2 cellular contexts compared by ENCODE assay signal in the genomic region with DNA sequence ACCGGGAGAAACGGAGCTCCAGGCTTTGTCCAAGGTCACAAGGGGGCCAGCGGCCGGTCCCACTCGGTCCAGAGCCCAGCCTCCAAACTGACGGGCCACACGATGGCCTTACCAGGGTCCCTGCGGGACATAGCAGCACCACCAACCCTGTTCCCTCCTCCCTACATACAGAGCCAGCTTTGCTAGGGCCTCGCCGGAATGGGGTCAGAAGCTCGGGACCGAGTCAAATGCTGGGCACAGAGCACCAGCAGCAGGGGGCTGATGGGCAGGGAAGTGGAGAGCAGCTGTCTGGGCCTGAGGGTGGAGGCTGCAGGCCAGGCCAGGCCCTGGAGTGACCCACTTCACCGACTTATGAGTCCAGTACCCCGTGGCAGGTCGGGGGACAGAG.
TF ChIP-seq lines count a peak whose summit lies in the region.

No MANE protein-coding gene starts in this region.

TF ChIP-seq in SK-N-SH treated with all-trans-retinoic acid at 6 μM for 48 hours, 23 proteins besides CTCF, POLR2A, EP300 and RAD21 (continued from another document):
- TF ChIP-seq, protein P1, sequence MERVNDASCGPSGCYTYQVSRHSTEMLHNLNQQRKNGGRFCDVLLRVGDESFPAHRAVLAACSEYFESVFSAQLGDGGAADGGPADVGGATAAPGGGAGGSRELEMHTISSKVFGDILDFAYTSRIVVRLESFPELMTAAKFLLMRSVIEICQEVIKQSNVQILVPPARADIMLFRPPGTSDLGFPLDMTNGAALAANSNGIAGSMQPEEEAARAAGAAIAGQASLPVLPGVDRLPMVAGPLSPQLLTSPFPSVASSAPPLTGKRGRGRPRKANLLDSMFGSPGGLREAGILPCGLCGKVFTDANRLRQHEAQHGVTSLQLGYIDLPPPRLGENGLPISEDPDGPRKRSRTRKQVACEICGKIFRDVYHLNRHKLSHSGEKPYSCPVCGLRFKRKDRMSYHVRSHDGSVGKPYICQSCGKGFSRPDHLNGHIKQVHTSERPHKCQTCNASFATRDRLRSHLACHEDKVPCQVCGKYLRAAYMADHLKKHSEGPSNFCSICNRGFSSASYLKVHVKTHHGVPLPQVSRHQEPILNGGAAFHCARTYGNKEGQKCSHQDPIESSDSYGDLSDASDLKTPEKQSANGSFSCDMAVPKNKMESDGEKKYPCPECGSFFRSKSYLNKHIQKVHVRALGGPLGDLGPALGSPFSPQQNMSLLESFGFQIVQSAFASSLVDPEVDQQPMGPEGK (CRISPR knock-in tag; IDR thresholded peaks at IDR 0.05; ENCODE audit: borderline replicate concordance) = no peak
- TF ChIP-seq ZC3H10 (CRISPR knock-in tag; IDR thresholded peaks at IDR 0.05) (no peak), ESRRG (CRISPR knock-in tag; IDR thresholded peaks at IDR 0.05) (no peak), ZFP3 (CRISPR knock-in tag; IDR thresholded peaks at IDR 0.05) (no peak), TOX (CRISPR knock-in tag; IDR thresholded peaks at IDR 0.05; ENCODE audit: borderline replicate concordance) (no peak), ZNF565 (CRISPR knock-in tag; conservative IDR thresholded peaks at IDR 0.05; ENCODE audit: low read depth) (no peak), PPARA (CRISPR knock-in tag; IDR thresholded peaks at IDR 0.05; ENCODE audit: borderline replicate concordance) (no peak), ZNF8 (CRISPR knock-in tag; IDR thresholded peaks at IDR 0.05) (no peak)
- TF ChIP-seq, protein P2, sequence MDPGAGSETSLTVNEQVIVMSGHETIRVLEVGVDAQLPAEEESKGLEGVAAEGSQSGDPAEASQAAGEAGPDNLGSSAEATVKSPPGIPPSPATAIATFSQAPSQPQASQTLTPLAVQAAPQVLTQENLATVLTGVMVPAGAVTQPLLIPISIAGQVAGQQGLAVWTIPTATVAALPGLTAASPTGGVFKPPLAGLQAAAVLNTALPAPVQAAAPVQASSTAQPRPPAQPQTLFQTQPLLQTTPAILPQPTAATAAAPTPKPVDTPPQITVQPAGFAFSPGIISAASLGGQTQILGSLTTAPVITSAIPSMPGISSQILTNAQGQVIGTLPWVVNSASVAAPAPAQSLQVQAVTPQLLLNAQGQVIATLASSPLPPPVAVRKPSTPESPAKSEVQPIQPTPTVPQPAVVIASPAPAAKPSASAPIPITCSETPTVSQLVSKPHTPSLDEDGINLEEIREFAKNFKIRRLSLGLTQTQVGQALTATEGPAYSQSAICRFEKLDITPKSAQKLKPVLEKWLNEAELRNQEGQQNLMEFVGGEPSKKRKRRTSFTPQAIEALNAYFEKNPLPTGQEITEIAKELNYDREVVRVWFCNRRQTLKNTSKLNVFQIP (CRISPR knock-in tag; IDR thresholded peaks at IDR 0.05; ENCODE audit: borderline replicate concordance, low read depth) = no peak
- TF ChIP-seq, protein P3, sequence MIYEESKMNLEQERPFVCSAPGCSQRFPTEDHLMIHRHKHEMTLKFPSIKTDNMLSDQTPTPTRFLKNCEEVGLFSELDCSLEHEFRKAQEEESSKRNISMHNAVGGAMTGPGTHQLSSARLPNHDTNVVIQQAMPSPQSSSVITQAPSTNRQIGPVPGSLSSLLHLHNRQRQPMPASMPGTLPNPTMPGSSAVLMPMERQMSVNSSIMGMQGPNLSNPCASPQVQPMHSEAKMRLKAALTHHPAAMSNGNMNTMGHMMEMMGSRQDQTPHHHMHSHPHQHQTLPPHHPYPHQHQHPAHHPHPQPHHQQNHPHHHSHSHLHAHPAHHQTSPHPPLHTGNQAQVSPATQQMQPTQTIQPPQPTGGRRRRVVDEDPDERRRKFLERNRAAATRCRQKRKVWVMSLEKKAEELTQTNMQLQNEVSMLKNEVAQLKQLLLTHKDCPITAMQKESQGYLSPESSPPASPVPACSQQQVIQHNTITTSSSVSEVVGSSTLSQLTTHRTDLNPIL (CRISPR knock-in tag; IDR thresholded peaks at IDR 0.05; ENCODE audit: low read depth) = no peak

TF ChIP-seq in SK-N-SH, 30 proteins besides CTCF, POLR2A, EP300 and RAD21 (continued from another document):
- TF ChIP-seq, protein P4, sequence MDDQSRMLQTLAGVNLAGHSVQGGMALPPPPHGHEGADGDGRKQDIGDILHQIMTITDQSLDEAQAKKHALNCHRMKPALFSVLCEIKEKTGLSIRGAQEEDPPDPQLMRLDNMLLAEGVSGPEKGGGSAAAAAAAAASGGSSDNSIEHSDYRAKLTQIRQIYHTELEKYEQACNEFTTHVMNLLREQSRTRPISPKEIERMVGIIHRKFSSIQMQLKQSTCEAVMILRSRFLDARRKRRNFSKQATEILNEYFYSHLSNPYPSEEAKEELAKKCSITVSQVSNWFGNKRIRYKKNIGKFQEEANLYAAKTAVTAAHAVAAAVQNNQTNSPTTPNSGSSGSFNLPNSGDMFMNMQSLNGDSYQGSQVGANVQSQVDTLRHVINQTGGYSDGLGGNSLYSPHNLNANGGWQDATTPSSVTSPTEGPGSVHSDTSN (IDR thresholded peaks at IDR 0.05) = no peak
- TF ChIP-seq TEAD4 (IDR thresholded peaks at IDR 0.05; ENCODE audit: borderline replicate concordance, insufficient read depth) (no peak), GATA2 (CRISPR knock-in tag; IDR thresholded peaks at IDR 0.05) (no peak), SMC3 (IDR thresholded peaks at IDR 0.05; ENCODE audit: low read depth, low read length) (no peak), RXRA (IDR thresholded peaks at IDR 0.05; ENCODE audit: borderline replicate concordance, low read depth) (no peak), POLR2AphosphoS5 (IDR thresholded peaks at IDR 0.05; ENCODE audit: low read depth, low read length) (no peak), TCF12 (IDR thresholded peaks at IDR 0.05) (no peak), MXI1 (IDR thresholded peaks at IDR 0.05; ENCODE audit: low read depth, low read length) (no peak)
- TF ChIP-seq, protein P5, sequence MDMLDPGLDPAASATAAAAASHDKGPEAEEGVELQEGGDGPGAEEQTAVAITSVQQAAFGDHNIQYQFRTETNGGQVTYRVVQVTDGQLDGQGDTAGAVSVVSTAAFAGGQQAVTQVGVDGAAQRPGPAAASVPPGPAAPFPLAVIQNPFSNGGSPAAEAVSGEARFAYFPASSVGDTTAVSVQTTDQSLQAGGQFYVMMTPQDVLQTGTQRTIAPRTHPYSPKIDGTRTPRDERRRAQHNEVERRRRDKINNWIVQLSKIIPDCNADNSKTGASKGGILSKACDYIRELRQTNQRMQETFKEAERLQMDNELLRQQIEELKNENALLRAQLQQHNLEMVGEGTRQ (IDR thresholded peaks at IDR 0.05; ENCODE audit: borderline replicate concordance, low read depth, low read length) = no peak
- TF ChIP-seq, protein P6, sequence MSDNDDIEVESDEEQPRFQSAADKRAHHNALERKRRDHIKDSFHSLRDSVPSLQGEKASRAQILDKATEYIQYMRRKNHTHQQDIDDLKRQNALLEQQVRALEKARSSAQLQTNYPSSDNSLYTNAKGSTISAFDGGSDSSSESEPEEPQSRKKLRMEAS (IDR thresholded peaks at IDR 0.05; ENCODE audit: low read depth) = no peak
